8 cellular contexts compared by ENCODE assay signal in genomic region chr13:43878897-43879322, GRCh38. TPM values are rescaled to one million over a fixed set of nuclear protein-coding genes. Genes with fewer than 3 reads are reported as not detected.
DNase-seq lines count a peak whose midpoint lies in the region; ATAC-seq and TF ChIP-seq lines count a peak whose summit lies in the region.

No MANE protein-coding gene starts in this region.

- H3K4me1 Mint-ChIP-seq in osteocyte (ENCODE audit: unreplicated experiment) = peaks cover 42% of the 10 kb centered on the region

- TF ChIP-seq CTCF in adrenal gland (IDR thresholded peaks at IDR 0.05) = no peak
- TF ChIP-seq CTCF in heart left ventricle (IDR thresholded peaks at IDR 0.05) = no peak
- no peak for TF ChIP-seq CTCF in osteocyte (IDR thresholded peaks at IDR 0.05)

- no peaks in the 10 kb centered on the region for H3K9me3 ChIP-seq in adrenal gland (replicated peaks in 1 of 3)
- H3K9me3 ChIP-seq in heart left ventricle = no peaks in the 10 kb centered on the region

- H3K27me3 Mint-ChIP-seq in osteocyte (ENCODE audit: unreplicated experiment) = no peaks in the 10 kb centered on the region

- H3K4me3 Mint-ChIP-seq in osteocyte (ENCODE audit: unreplicated experiment) = peak overlapping the region; percentile 88

- H3K27ac ChIP-seq in adrenal gland = peak overlapping the region; percentile 93 to 99 (median 97)
- peak overlapping the region; percentile 85 to 99 (median 94) for H3K27ac ChIP-seq in heart left ventricle

- H3K9me3 Mint-ChIP-seq in osteocyte (ENCODE audit: unreplicated experiment) = no peaks in the 10 kb centered on the region

- peak overlapping the region; percentile 1 to 96 (median 76) for H3K4me3 ChIP-seq in adrenal gland
- H3K4me3 ChIP-seq in heart left ventricle = peak overlapping the region; percentile 67 to 97 (median 79)

- peak in 2 of 3 experiments; percentile 1 to 40 for DNase-seq in stimulated activated CD4-positive, alpha-beta T cell treated with anti-CD3 and anti-CD28 coated beads, TNF-alpha, amount 100 ng/mL, for 24 hours (ENCODE audit: low read depth in 3 of 3)
- DNase-seq in stimulated activated CD4-positive, alpha-beta T cell treated with anti-CD3 and anti-CD28 coated beads, Interleukin-15, amount 100 ng/mL, for 24 hours = no peak
- DNase-seq in NCI-H460 (ENCODE audit: extremely low read depth, low read depth) = peak; percentile 30
- DNase-seq in adrenal gland = peak; percentile 74 to 92 (median 87)
- peak; percentile 73 to 90 (median 85) for DNase-seq in heart left ventricle
- DNase-seq in osteocyte (ENCODE audit: extremely low spot score, unreplicated experiment) = peak; percentile 88
- no peak for DNase-seq in NCI-H446 treated with DMSO at 0.1 percent for 48 hours (lab: John Stamatoyannopoulos, UW)

- peaks cover 14% of the 10 kb centered on the region for H3K36me3 Mint-ChIP-seq in osteocyte (ENCODE audit: unreplicated experiment)

- ATAC-seq in HG02571 (IDR thresholded peaks at IDR 0.05; ENCODE audit: unreplicated experiment) = peak; percentile 32
- peak; percentile 67 to 82 (median 80) for ATAC-seq in heart left ventricle

- peak overlapping the region; percentile 96 for H3K27ac Mint-ChIP-seq in osteocyte (ENCODE audit: unreplicated experiment)

- WGBS in adrenal gland, 4 donors = 0 to 1% (median 0%) methylated on average over 5 to 30 of the region's 30 CpGs
- WGBS in heart left ventricle, 4 donors = 0 to 2% (median 1%) methylated on average over 16 to 30 of the region's 30 CpGs

- H3K27me3 ChIP-seq in adrenal gland (no peaks in the 10 kb centered on the region), heart left ventricle (no peaks in the 10 kb centered on the region)

- TF ChIP-seq POLR2A in adrenal gland (IDR thresholded peaks at IDR 0.05) = no peak
- no peak for TF ChIP-seq POLR2A in heart left ventricle (IDR thresholded peaks at IDR 0.05)

- peaks cover 11 to 30% of the 10 kb centered on the region in 2 donors for H3K4me1 ChIP-seq in adrenal gland (replicated peaks in 1 of 2)
- H3K4me1 ChIP-seq in heart left ventricle = peaks cover 0 to 53% (median 11%) of the 10 kb centered on the region in 12 donors

- intact Hi-C loops in adrenal gland (cut with DNase I) (no loop called here), heart left ventricle (cut with DNase I) (loop anchor here in 6 of 10 donors (10.0 kb wide), 4 partner anchors 574 to 1284 kb away; no protein-coding TSS in a partner anchor)

- H3K36me3 ChIP-seq in adrenal gland (replicated peaks in 1 of 2) (no peaks in the 10 kb centered on the region), heart left ventricle (no peaks in the 10 kb centered on the region)

RNA-seq across cellular contexts. Expression of gene CCDC122, which starts 0.6 kb away (rescaled TPM):
- 7.4 and 10.0 TPM in 2 replicates for total RNA-seq in NCI-H460 (2014; rRNA removed; shearing (Covaris generic))
- 1.9 and 6.3 TPM in 2 replicates for polyA plus RNA-seq in NCI-H460 (2014; cell fraction: nucleus; rRNA removed)
- total RNA-seq in adrenal gland (10 to 100 TPM in 1 of 8 donors, 1 to 10 TPM in 6, under 1 TPM in 1; 0.79 to 10.4 (median 5.9) TPM), heart left ventricle (1 to 10 TPM; 2.3 to 10.0 (median 4.9) TPM), osteocyte (9.4 and 12.4 TPM in 2 replicates)
- polyA plus RNA-seq in adrenal gland (10 to 100 TPM in 1 of 3 donors, 1 to 10 TPM in 2; 5.5 to 16.8 (median 6.5) TPM), heart left ventricle (1 to 10 TPM; 1.4 to 5.2 TPM)

RNA-seq across cellular contexts. Expression of gene LACC1, which starts 0.8 kb away (rescaled TPM):
- total RNA-seq in NCI-H460 (2014; rRNA removed; shearing (Covaris generic)) = 3.9 and 5.5 TPM in 2 replicates
- polyA plus RNA-seq in NCI-H460 (2014; cell fraction: nucleus; rRNA removed) = 1.2 and 1.7 TPM in 2 replicates
- total RNA-seq in adrenal gland (10 to 100 TPM in 6 of 8 donors, 1 to 10 TPM in 2; 3.1 to 21.6 (median 12.8) TPM), heart left ventricle (10 to 100 TPM in 2 of 9 donors, 1 to 10 TPM in 7; 2.7 to 17.8 (median 4.3) TPM), osteocyte (6.7 and 8.7 TPM in 2 replicates)
- polyA plus RNA-seq in adrenal gland (1 to 10 TPM; 4.2 to 9.9 (median 7.6) TPM), heart left ventricle (1 to 10 TPM; 3.0 to 7.8 TPM)

Comparison
In these comparisons a context has a peak if more than half of its experiments do, and no peak if none do; other contexts are left out.
1. DNase-seq: peak in stimulated activated CD4-positive, alpha-beta T cell treated with anti-CD3 and anti-CD28 coated beads, TNF-alpha, amount 100 ng/mL, for 24 hours (2 of 3), NCI-H460 (single experiment), adrenal gland (7 of 7), heart left ventricle (5 of 5) and osteocyte (single experiment); none in stimulated activated CD4-positive, alpha-beta T cell treated with anti-CD3 and anti-CD28 coated beads, Interleukin-15, amount 100 ng/mL, for 24 hours (single experiment) and NCI-H446 treated with DMSO at 0.1 percent for 48 hours (single experiment).
2. intact Hi-C loops: an anchor here in heart left ventricle (10.0 kb wide); none called in adrenal gland.